ENCODE assay signal across 11 cellular contexts in the genomic region with DNA sequence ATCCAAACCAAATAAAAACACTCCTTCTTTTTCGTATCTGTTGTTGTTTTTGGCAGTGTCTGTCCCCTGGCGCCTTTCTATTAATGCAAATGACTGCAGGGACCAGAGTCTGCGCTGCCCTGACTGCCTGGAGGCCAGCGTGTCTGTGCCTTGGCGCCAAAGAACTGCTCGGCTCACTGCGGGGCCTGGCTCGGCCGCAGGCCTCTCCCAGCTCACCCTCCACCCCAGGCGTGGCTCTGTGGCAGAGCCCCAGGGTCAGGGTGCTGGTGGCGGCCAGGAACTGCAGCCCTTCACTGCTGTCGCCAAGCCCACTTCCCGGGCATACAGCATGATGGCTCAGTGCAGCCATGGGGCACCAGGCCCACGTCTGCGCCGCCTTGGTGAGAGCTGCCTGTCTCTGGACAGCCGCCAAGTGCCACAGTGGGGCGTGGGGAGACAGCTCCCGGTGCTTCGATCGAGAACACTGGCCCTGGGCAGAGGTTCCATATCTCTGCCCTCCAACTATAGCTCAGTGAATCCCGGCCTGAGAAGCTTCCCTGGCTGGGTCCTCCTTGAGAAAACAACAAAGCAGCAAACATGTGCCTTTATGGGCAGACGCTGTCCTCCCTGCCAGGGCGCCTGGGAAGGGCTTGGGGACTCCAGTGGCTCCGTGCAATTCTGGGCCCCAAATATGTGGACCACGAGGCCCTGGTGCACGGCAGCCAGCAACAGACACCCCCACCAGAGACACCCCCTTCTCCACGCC. TPM values are rescaled to one million over a fixed set of nuclear protein-coding genes. Genes with fewer than 3 reads are reported as not detected.
A peak's percentile ranks its signal among the peaks of the same experiment; 100 is the strongest.
DNase-seq lines count a peak whose midpoint lies in the region; TF ChIP-seq lines count a peak whose summit lies in the region.
"Had no signal": no experiment of that assay in that cellular context is flagged by ENCODE, and none has a peak within 500 bp of the region (broad histone marks: within the 10 kb centered on the region; RNA-seq: fewer than 3 reads in every experiment).

No MANE protein-coding gene starts in this region.

- no peak; the same call in 1 of the 2 replicates for TF ChIP-seq CTCF in 22Rv1 (IDR thresholded peaks at IDR 0.05)

- peaks cover 28 to 69% of the 10 kb centered on the region in 2 donors for H3K36me3 ChIP-seq in neuronal stem cell (replicated peaks in 1 of 2; ENCODE audit: control insufficient read depth in 2 of 2, insufficient read depth in 2 of 2, low read length in 2 of 2)

- H3K14ac ChIP-seq in neuronal stem cell (ENCODE audit: low read length): no peak overlapping the region

- peaks cover 0 to 2% of the 10 kb centered on the region in 2 donors for H3K9me3 ChIP-seq in neuronal stem cell (replicated peaks in 1 of 2; ENCODE audit: control insufficient read depth in 2 of 2, insufficient read depth in 1 of 2, low read depth in 1 of 2, low read length in 2 of 2)

- H4K8ac ChIP-seq in neuronal stem cell (ENCODE audit: low read depth, low read length): no peak overlapping the region

- H3K27ac ChIP-seq in 22Rv1 (peak overlapping the region; percentile 87), neuronal stem cell (replicated peaks; ENCODE audit: low read length) (no peak overlapping the region)

- H3K79me1 ChIP-seq in neuronal stem cell (ENCODE audit: low read depth, low read length): peaks cover 26% of the 10 kb centered on the region

- H3K9ac ChIP-seq in neuronal stem cell (ENCODE audit: low read depth, low read length, poor library complexity): peak overlapping the region; percentile 9

- no peak overlapping the region for H2AFZ ChIP-seq in neuronal stem cell (ENCODE audit: low read length)

- H3K18ac ChIP-seq in neuronal stem cell (ENCODE audit: low read length): no peak overlapping the region

- H2BK120ac ChIP-seq in neuronal stem cell (ENCODE audit: low read depth, low read length): no peak overlapping the region

- no peak overlapping the region for H3K4me3 ChIP-seq in neuronal stem cell (ENCODE audit: low read length in 2 of 2)

- no peaks in the 10 kb centered on the region for H3K27me3 ChIP-seq in neuronal stem cell (ENCODE audit: control insufficient read depth in 3 of 3, insufficient read depth in 3 of 3, low read depth in 1 of 3, low read length in 3 of 3)

- H2BK15ac ChIP-seq in neuronal stem cell (ENCODE audit: low read length): no peak overlapping the region

- H3K4ac ChIP-seq in neuronal stem cell (ENCODE audit: low read length): no peak overlapping the region

- peaks cover 0 to under 1% of the 10 kb centered on the region in 2 donors for H3K4me1 ChIP-seq in neuronal stem cell (ENCODE audit: control insufficient read depth in 2 of 2, insufficient read depth in 1 of 2, low read depth in 1 of 2, low read length in 2 of 2)

- no peak overlapping the region for H4K91ac ChIP-seq in neuronal stem cell (ENCODE audit: low read depth, low read length, poor library complexity)

- H3K4me2 ChIP-seq in neuronal stem cell (ENCODE audit: insufficient read depth, low read length, poor library complexity, severe bottlenecking): no peak overlapping the region

- H2AK5ac ChIP-seq in neuronal stem cell (ENCODE audit: low read depth, low read length): no peak overlapping the region

- no CpG with 5 or more reads among the region's 28 CpGs for WGBS in neuronal stem cell (ENCODE audit: extremely low coverage in 2 of 2, insufficient read length in 2 of 2, insufficient replicate concordance in 1 of 2), 2 donors

- peak; percentile 69 for DNase-seq in NCI-H2029 treated with DMSO at 0.1 percent for 48 hours (lab: John Stamatoyannopoulos, UW)
- DNase-seq in fibroblast of gingiva (ENCODE audit: low read depth): peak; percentile 35
- DNase-seq in neuronal stem cell (ENCODE audit: low spot score): no peak
- DNase-seq in NAMALWA (ENCODE audit: low spot score): no peak
- no peak for DNase-seq in NCI-H526 treated with DMSO at 0.1 percent for 48 hours (lab: John Stamatoyannopoulos, UW)
- DNase-seq in AG08395 (ENCODE audit: low spot score): no peak
- DNase-seq in DMS53 (lab: John Stamatoyannopoulos, UW): no peak
- DNase-seq: activated effector memory CD4-positive, alpha-beta T cell treated with Interleukin-2 at 50 U/mL for 16 hours; SIG-M5 had no signal

- no peak overlapping the region for H2BK5ac ChIP-seq in neuronal stem cell (ENCODE audit: low read length)

- H3K23ac ChIP-seq in neuronal stem cell (ENCODE audit: low read depth, low read length, poor library complexity): peak overlapping the region; percentile 5

- no peak overlapping the region for H2BK12ac ChIP-seq in neuronal stem cell (ENCODE audit: low read length)

RNA-seq across cellular contexts. Expression of a gene that starts 11.1 kb away (rescaled TPM):
- 30.7 TPM for polyA plus RNA-seq in neuronal stem cell (2013, experiment 1 of 2)
- 30.5 TPM for polyA plus RNA-seq in neuronal stem cell (2013, experiment 2 of 2)

RNA-seq across cellular contexts. Expression of a gene that starts 18.8 kb away (rescaled TPM):
- 36.5 TPM for polyA plus RNA-seq in neuronal stem cell (2013, experiment 1 of 2)
- 36.6 TPM for polyA plus RNA-seq in neuronal stem cell (2013, experiment 2 of 2)

RNA-seq across cellular contexts. Expression of a gene that starts 25.5 kb away (rescaled TPM):
- 1.3 TPM for polyA plus RNA-seq in neuronal stem cell (2013, experiment 1 of 2)
- polyA plus RNA-seq in neuronal stem cell (2013, experiment 2 of 2): 1.6 TPM
- polyA plus RNA-seq: IgD-negative memory B cell had no signal

Comparison
In these comparisons a context has a peak if more than half of its experiments do, and no peak if none do; other contexts are left out.
1. DNase-seq: peak in NCI-H2029 treated with DMSO at 0.1 percent for 48 hours (single experiment) and fibroblast of gingiva (single experiment); none in neuronal stem cell (single experiment), NAMALWA (single experiment), NCI-H526 treated with DMSO at 0.1 percent for 48 hours (single experiment), AG08395 (single experiment) and DMS53 (single experiment).